31 cellular contexts compared by ENCODE assay signal in genomic region chrX:75158054-75158453, GRCh38.
"Had no signal": no experiment of that assay in that cellular context is flagged by ENCODE, and none has a peak within 500 bp of the region (broad histone marks: within the 10 kb centered on the region; RNA-seq: fewer than 3 reads in every experiment).

No MANE protein-coding gene starts in this region.

- H3K27me3 ChIP-seq: adrenal gland, cardiac muscle cell, neutrophil, stomach, thyroid gland, upper lobe of left lung had no signal

- H3K4me3 ChIP-seq: adrenal gland, cardiac muscle cell, coronary artery, left ventricle myocardium inferior, mucosa of descending colon, stomach, thyroid gland, upper lobe of left lung had no signal

- H3K27ac ChIP-seq: adrenal gland, cardiac muscle cell, coronary artery, left ventricle myocardium inferior, neutrophil, stomach, thyroid gland, upper lobe of left lung, WERI-Rb-1 had no signal

- ATAC-seq: mucosa of descending colon; sciatic nerve; stimulated activated effector memory CD8-positive, alpha-beta T cell treated with anti-CD3 and anti-CD28 coated beads, Interleukin-12 subunit alpha, Interleukin-12 subunit beta, amount 100 ng/mL, for 72 hours; T-helper 17 cell had no signal

- H3K9me3 Mint-ChIP-seq: activated T-helper 1 cell treated with anti-CD3 and anti-CD28 coated beads, Interleukin-12 subunit alpha, Interleukin-12 subunit beta, Interleukin-2, Interleukin-4 antibody, amounts not matched to agents 30 ng/mL and 10 ng/mL and 1 ng/mL, durations not matched to agents 14 hours and 24 hours and 36 hours; brain; stimulated activated effector memory CD8-positive, alpha-beta T cell treated with anti-CD3 and anti-CD28 coated beads, Interleukin-12 subunit alpha, Interleukin-12 subunit beta, amount 100 ng/mL, for 72 hours had no signal

- H3K36me3 ChIP-seq: adrenal gland, cardiac muscle cell, left ventricle myocardium inferior, neutrophil, stomach, thyroid gland, upper lobe of left lung, WERI-Rb-1 had no signal

- H3K9me3 ChIP-seq: adrenal gland, left ventricle myocardium inferior, mucosa of descending colon, neutrophil, stomach, thyroid gland, upper lobe of left lung had no signal

- H3K36me3 Mint-ChIP-seq: brain had no signal

- H3K27ac Mint-ChIP-seq: nephron progenitor cell; progenitor cell of endocrine pancreas; stimulated activated effector memory CD8-positive, alpha-beta T cell treated with anti-CD3 and anti-CD28 coated beads, Interleukin-12 subunit alpha, Interleukin-12 subunit beta, amount 100 ng/mL, for 72 hours had no signal

- H3K27me3 Mint-ChIP-seq: brain, progenitor cell of endocrine pancreas, T-helper 17 cell had no signal

- H3K4me3 Mint-ChIP-seq: nephron progenitor cell; stimulated activated effector memory CD8-positive, alpha-beta T cell treated with anti-CD3 and anti-CD28 coated beads, Interleukin-12 subunit alpha, Interleukin-12 subunit beta, amount 100 ng/mL, for 72 hours; T-helper 17 cell had no signal

- DNase-seq: activated CD4-positive, alpha-beta T cell treated with anti-CD3 and anti-CD28 coated beads for 1 hour; activated CD4-positive, alpha-beta T cell treated with anti-CD3 and anti-CD28 coated beads, Interleukin-2, amount 50 U/mL, for 1 hour; activated gamma-delta T cell; activated naive CD4-positive, alpha-beta T cell treated with anti-CD3 and anti-CD28 coated beads, Interleukin-2, amount 50 U/mL, for 16 hours; activated T-cell treated with anti-CD3 and anti-CD28 coated beads for 4 hours; adrenal gland; aorta; cerebellar nuclear complex; dorsolateral prefrontal cortex; effector memory CD4-positive, alpha-beta T cell; glutamatergic neuron; islet precursor cell; left ventricle myocardium inferior; mucosa of descending colon; nephron progenitor cell; retina; stimulated activated CD4-positive, alpha-beta T cell treated with anti-CD3 and anti-CD28 coated beads, Interleukin-4, amount 100 ng/mL, for 24 hours; stomach; T-helper 17 cell; T1000; thyroid gland; upper lobe of left lung; WERI-Rb-1 had no signal
